In the genomic region with DNA sequence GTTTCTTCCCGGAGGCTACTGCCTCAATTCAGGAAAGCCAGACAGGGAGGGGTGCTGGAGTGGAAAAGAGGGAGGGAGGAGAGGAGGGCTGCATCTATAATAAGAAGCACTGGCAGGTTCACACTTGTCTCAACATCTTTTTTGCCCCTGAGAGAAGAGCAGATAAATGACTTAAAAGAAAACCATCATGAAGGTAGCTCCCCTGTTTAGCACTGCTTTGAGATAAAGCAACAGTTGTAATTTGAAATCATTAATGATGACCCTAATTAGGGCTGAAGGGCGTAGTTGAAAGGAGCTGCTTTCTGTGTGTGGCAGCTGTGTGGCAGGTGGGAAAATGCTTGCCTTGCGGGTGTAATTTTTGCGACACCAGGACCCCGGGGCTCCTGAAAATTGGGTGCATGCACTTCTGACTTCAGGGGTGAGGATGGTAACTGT, we compare ENCODE assay signal across 8 cellular contexts.
A peak's percentile ranks its signal among the peaks of the same experiment; 100 is the strongest.
DNase-seq lines count a peak whose midpoint lies in the region; ATAC-seq and TF ChIP-seq lines count a peak whose summit lies in the region.

No MANE protein-coding gene starts in this region.

- no peaks in the 10 kb centered on the region for H3K27me3 ChIP-seq in Caco-2 (replicated peaks; ENCODE audit: control insufficient read depth, insufficient read depth, low read length)
- peaks cover 18% of the 10 kb centered on the region for H3K27me3 ChIP-seq in OCI-LY3 (ENCODE audit: low read depth, low read length)
- H3K27me3 ChIP-seq in esophagus squamous epithelium: peaks cover 0 to 53% (median 0%) of the 10 kb centered on the region in 4 donors

- H3K9me3 ChIP-seq in Caco-2 (no peaks in the 10 kb centered on the region), OCI-LY3 (ENCODE audit: insufficient read depth, low read length) (no peaks in the 10 kb centered on the region), esophagus squamous epithelium (no peaks in the 10 kb centered on the region)

- H2AFZ ChIP-seq in OCI-LY3 (ENCODE audit: low read depth, low read length): no peak overlapping the region

- no peak for ATAC-seq in GM21619 (IDR thresholded peaks at IDR 0.05; ENCODE audit: unreplicated experiment)

- no peak overlapping the region for H3K27ac ChIP-seq in OCI-LY3 (ENCODE audit: low read length)
- peak overlapping the region; percentile 91 to 96 (median 92) for H3K27ac ChIP-seq in esophagus squamous epithelium

- H3K4me1 Mint-ChIP-seq in Caco-2 (ENCODE audit: low read depth, unreplicated experiment): peaks cover 24% of the 10 kb centered on the region

- H3K4me3 ChIP-seq in Caco-2 (ENCODE audit: low read depth, low read length) (peak overlapping the region; percentile 79), OCI-LY3 (ENCODE audit: low read length) (peak overlapping the region; percentile 92), esophagus squamous epithelium (peak overlapping the region; percentile 63 to 83 (median 69))

- H3K27me3 Mint-ChIP-seq in Caco-2 (ENCODE audit: insufficient read depth, unreplicated experiment): no peaks in the 10 kb centered on the region

- no peaks in the 10 kb centered on the region for H3K79me2 ChIP-seq in OCI-LY3 (ENCODE audit: low read length)

- no peaks in the 10 kb centered on the region for H3K9me3 Mint-ChIP-seq in Caco-2 (ENCODE audit: unreplicated experiment)

- H3K27ac Mint-ChIP-seq in Caco-2 (ENCODE audit: unreplicated experiment): peak overlapping the region; percentile 71

- BruUV-seq in Caco-2 (replicated peaks; lab: Mats Ljungman, UMichigan): TSS peak; percentile 31

- no peak for DNase-seq in Caco-2
- DNase-seq in esophagus squamous epithelium (lab: John Stamatoyannopoulos, UW): no peak
- peak; percentile 42 for DNase-seq in occipital lobe (lab: John Stamatoyannopoulos, UW)
- no peak for DNase-seq in D341Med (ENCODE audit: low spot score)
- no peak for DNase-seq in middle frontal gyrus (ENCODE audit: extremely low spot score, low spot score)
- DNase-seq in NCI-H2029 (lab: John Stamatoyannopoulos, UW): no peak

- TF ChIP-seq POLR2A in esophagus squamous epithelium (IDR thresholded peaks at IDR 0.05): no peak

- 0 out of 2 replicates have a peak overlapping the region, but pooled peaks have one; percentile 12 for H3K9ac ChIP-seq in OCI-LY3 (ENCODE audit: low read length)

- 36 to 50% methylated on average over 4 of the region's 5 CpGs for WGBS in esophagus squamous epithelium, 2 donors

- TF ChIP-seq CTCF in Caco-2 (IDR thresholded peaks at IDR 0.05; ENCODE audit: insufficient read depth in 1 of 2, low read depth in 1 of 2, low read length in 1 of 2, severe bottlenecking in 1 of 2, unreplicated experiment in 1 of 2): no peak
- TF ChIP-seq CTCF in OCI-LY3 (IDR thresholded peaks at IDR 0.05; ENCODE audit: low read depth, low read length): no peak
- TF ChIP-seq CTCF in esophagus squamous epithelium (IDR thresholded peaks at IDR 0.05): no peak

- H3K4me1 ChIP-seq in Caco-2: peaks cover 26% of the 10 kb centered on the region
- peaks cover 16% of the 10 kb centered on the region for H3K4me1 ChIP-seq in OCI-LY3 (ENCODE audit: low read length)
- peaks cover 10 to 70% (median 16%) of the 10 kb centered on the region in 3 donors for H3K4me1 ChIP-seq in esophagus squamous epithelium

- intact Hi-C loops in Caco-2 (cut with micrococcal nuclease; ENCODE audit: unreplicated experiment): loop anchor here (1.0 kb wide), 2 partner anchors 21 to 39 kb away; no protein-coding TSS in a partner anchor
- intact Hi-C loops in esophagus squamous epithelium (cut with DNase I): no loop called here

- H4K20me1 ChIP-seq in OCI-LY3 (ENCODE audit: insufficient read depth, low read length): no peaks in the 10 kb centered on the region

- POLR2A ChIA-PET in Caco-2 (lab: Charles Lee): no interaction called here

- CTCF ChIA-PET in Caco-2 (lab: Charles Lee): interaction anchor here (0.8 to 1.9 kb wide), 2 partner anchors 16 to 22 kb away, joined by 3 to 5 read pairs; no protein-coding TSS in a partner anchor

- H3K36me3 Mint-ChIP-seq in Caco-2 (ENCODE audit: insufficient read depth, unreplicated experiment): peaks cover 39% of the 10 kb centered on the region

- H3K4me2 ChIP-seq in OCI-LY3 (ENCODE audit: low read length): peak overlapping the region; percentile 75

- H3K36me3 ChIP-seq in Caco-2 (ENCODE audit: control insufficient read depth, insufficient read depth, low read length): no peaks in the 10 kb centered on the region
- no peaks in the 10 kb centered on the region for H3K36me3 ChIP-seq in OCI-LY3 (replicated peaks; ENCODE audit: low read depth, low read length)
- no peaks in the 10 kb centered on the region for H3K36me3 ChIP-seq in esophagus squamous epithelium

- peak overlapping the region; percentile 87 for H3K4me3 Mint-ChIP-seq in Caco-2 (ENCODE audit: unreplicated experiment)
